ENCODE assay signal across 1 cellular context in the genomic region with DNA sequence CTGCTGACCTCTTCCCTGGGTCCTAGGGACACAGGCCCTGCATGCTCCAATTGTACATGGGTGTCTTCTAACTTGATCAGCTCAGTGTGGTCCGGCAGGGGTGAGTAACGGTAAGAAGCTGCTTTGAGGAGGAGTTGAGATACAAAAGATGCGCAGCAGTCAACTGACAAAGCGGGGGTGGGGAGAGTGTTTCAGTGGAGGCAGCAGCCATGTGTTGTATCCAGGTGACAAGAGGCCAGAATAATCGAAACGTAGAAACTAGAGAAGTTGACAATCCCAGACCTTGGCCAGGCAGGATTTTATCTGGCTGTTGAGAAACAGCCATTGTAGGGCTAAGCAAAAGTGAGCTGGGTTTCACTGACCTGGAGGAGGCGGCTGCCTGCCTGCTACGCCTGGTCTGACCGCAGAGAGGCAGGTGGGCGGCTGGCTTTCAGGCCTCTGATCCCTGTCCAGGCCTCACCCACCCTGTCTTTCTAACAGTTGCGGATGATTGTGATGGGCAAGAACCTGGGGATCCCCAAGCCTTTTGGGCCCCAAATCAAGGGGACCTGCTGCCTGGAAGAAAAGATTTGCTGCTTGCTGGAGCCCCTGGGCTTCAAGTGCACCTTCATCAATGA.
A peak's percentile ranks its signal among the peaks of the same experiment; 100 is the strongest.
TF ChIP-seq lines count a peak whose summit lies in the region.

No MANE protein-coding gene starts in this region.

TF ChIP-seq in K562, 482 proteins besides CTCF, POLR2A, EP300 and RAD21 (continued from another document):
- TF ChIP-seq, protein P1, sequence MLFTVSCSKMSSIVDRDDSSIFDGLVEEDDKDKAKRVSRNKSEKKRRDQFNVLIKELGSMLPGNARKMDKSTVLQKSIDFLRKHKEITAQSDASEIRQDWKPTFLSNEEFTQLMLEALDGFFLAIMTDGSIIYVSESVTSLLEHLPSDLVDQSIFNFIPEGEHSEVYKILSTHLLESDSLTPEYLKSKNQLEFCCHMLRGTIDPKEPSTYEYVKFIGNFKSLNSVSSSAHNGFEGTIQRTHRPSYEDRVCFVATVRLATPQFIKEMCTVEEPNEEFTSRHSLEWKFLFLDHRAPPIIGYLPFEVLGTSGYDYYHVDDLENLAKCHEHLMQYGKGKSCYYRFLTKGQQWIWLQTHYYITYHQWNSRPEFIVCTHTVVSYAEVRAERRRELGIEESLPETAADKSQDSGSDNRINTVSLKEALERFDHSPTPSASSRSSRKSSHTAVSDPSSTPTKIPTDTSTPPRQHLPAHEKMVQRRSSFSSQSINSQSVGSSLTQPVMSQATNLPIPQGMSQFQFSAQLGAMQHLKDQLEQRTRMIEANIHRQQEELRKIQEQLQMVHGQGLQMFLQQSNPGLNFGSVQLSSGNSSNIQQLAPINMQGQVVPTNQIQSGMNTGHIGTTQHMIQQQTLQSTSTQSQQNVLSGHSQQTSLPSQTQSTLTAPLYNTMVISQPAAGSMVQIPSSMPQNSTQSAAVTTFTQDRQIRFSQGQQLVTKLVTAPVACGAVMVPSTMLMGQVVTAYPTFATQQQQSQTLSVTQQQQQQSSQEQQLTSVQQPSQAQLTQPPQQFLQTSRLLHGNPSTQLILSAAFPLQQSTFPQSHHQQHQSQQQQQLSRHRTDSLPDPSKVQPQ (CRISPR knock-in tag; IDR thresholded peaks at IDR 0.05; ENCODE audit: borderline replicate concordance) = no peak
- TF ChIP-seq ZNF436 (CRISPR knock-in tag; IDR thresholded peaks at IDR 0.05) (no peak), SMAD3 (CRISPR knock-in tag; conservative IDR thresholded peaks at IDR 0.05) (no peak), U2AF1 (optimal IDR thresholded peaks at IDR 0.05; ENCODE audit: low read depth, low read length) (no peak), ETS2 (tag; IDR thresholded peaks at IDR 0.05; ENCODE audit: borderline replicate concordance, poor library complexity, severe bottlenecking) (no peak), CBX3 (IDR thresholded peaks at IDR 0.05; ENCODE audit: borderline replicate concordance in 1 of 2, low read length in 2 of 2) (no peak), CBFA2T3 (IDR thresholded peaks at IDR 0.05) (peak; percentile 23; the same call in 1 of the 2 replicates), L3MBTL2 (IDR thresholded peaks at IDR 0.05) (peak; percentile 48; the same call in 1 of the 2 replicates), ZNF316 (IDR thresholded peaks at IDR 0.05) (no peak), NCOA4 (IDR thresholded peaks at IDR 0.05; ENCODE audit: partially characterized antibody) (no peak), ZNF444 (CRISPR knock-in tag; IDR thresholded peaks at IDR 0.05) (no peak), POLR2AphosphoS2 (IDR thresholded peaks at IDR 0.05; ENCODE audit: low read length) (no peak), CBX5 (IDR thresholded peaks at IDR 0.05; ENCODE audit: borderline replicate concordance, low read depth) (no peak), ZNF644 (tag; IDR thresholded peaks at IDR 0.05; ENCODE audit: low read depth) (no peak), ETV5 (CRISPR knock-in tag; IDR thresholded peaks at IDR 0.05; ENCODE audit: low read depth) (no peak), KHSRP (IDR thresholded peaks at IDR 0.05) (no peak), ZNF696 (CRISPR knock-in tag; conservative IDR thresholded peaks at IDR 0.05) (no peak), CBX2 (IDR thresholded peaks at IDR 0.05; ENCODE audit: insufficient read depth, low read length, poor library complexity, severe bottlenecking) (no peak), ZNF57 (CRISPR knock-in tag; IDR thresholded peaks at IDR 0.05) (no peak), ZNF778 (CRISPR knock-in tag; IDR thresholded peaks at IDR 0.05) (no peak), DPF2 (IDR thresholded peaks at IDR 0.05) (0 out of 2 replicates have a peak, but pooled peaks have one; percentile 52), ZNF77 (CRISPR knock-in tag; IDR thresholded peaks at IDR 0.05) (no peak), PCBP1 (IDR thresholded peaks at IDR 0.05; ENCODE audit: low read depth, low read length, poor library complexity, severe bottlenecking) (no peak), TCF7L2 (IDR thresholded peaks at IDR 0.05; ENCODE audit: low read depth, low read length) (no peak), COPS2 (conservative IDR thresholded peaks at IDR 0.05) (no peak), ZBTB1 (CRISPR knock-in tag; IDR thresholded peaks at IDR 0.05; ENCODE audit: borderline replicate concordance, low read depth) (no peak), ZFP36 (IDR thresholded peaks at IDR 0.05; ENCODE audit: low read depth, low read length, partially characterized antibody) (peak; percentile 46), GATA2 (CRISPR knock-in tag; IDR thresholded peaks at IDR 0.05) (no peak)
- TF ChIP-seq, protein P2, sequence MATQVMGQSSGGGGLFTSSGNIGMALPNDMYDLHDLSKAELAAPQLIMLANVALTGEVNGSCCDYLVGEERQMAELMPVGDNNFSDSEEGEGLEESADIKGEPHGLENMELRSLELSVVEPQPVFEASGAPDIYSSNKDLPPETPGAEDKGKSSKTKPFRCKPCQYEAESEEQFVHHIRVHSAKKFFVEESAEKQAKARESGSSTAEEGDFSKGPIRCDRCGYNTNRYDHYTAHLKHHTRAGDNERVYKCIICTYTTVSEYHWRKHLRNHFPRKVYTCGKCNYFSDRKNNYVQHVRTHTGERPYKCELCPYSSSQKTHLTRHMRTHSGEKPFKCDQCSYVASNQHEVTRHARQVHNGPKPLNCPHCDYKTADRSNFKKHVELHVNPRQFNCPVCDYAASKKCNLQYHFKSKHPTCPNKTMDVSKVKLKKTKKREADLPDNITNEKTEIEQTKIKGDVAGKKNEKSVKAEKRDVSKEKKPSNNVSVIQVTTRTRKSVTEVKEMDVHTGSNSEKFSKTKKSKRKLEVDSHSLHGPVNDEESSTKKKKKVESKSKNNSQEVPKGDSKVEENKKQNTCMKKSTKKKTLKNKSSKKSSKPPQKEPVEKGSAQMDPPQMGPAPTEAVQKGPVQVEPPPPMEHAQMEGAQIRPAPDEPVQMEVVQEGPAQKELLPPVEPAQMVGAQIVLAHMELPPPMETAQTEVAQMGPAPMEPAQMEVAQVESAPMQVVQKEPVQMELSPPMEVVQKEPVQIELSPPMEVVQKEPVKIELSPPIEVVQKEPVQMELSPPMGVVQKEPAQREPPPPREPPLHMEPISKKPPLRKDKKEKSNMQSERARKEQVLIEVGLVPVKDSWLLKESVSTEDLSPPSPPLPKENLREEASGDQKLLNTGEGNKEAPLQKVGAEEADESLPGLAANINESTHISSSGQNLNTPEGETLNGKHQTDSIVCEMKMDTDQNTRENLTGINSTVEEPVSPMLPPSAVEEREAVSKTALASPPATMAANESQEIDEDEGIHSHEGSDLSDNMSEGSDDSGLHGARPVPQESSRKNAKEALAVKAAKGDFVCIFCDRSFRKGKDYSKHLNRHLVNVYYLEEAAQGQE (CRISPR knock-in tag; IDR thresholded peaks at IDR 0.05; ENCODE audit: low read depth) = no peak
- TF ChIP-seq, protein P3, sequence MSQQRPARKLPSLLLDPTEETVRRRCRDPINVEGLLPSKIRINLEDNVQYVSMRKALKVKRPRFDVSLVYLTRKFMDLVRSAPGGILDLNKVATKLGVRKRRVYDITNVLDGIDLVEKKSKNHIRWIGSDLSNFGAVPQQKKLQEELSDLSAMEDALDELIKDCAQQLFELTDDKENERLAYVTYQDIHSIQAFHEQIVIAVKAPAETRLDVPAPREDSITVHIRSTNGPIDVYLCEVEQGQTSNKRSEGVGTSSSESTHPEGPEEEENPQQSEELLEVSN (IDR thresholded peaks at IDR 0.05; ENCODE audit: borderline replicate concordance in 1 of 2, extremely low read depth in 1 of 2, insufficient read depth in 1 of 2, insufficient read length in 1 of 2, low read depth in 1 of 2, low read length in 1 of 2, poor library complexity in 1 of 2, severe bottlenecking in 1 of 2) = no peak
- TF ChIP-seq, protein P4, sequence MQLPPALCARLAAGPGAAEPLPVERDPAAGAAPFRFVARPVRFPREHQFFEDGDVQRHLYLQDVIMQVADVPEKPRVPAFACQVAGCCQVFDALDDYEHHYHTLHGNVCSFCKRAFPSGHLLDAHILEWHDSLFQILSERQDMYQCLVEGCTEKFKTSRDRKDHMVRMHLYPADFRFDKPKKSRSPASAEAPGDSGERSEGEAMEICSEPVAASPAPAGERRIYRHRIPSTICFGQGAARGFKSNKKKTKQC (CRISPR knock-in tag; IDR thresholded peaks at IDR 0.05) = peak; percentile 11; the same call in 1 of the 2 replicates
- TF ChIP-seq, protein P5, sequence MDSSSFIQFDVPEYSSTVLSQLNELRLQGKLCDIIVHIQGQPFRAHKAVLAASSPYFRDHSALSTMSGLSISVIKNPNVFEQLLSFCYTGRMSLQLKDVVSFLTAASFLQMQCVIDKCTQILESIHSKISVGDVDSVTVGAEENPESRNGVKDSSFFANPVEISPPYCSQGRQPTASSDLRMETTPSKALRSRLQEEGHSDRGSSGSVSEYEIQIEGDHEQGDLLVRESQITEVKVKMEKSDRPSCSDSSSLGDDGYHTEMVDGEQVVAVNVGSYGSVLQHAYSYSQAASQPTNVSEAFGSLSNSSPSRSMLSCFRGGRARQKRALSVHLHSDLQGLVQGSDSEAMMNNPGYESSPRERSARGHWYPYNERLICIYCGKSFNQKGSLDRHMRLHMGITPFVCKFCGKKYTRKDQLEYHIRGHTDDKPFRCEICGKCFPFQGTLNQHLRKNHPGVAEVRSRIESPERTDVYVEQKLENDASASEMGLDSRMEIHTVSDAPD (CRISPR knock-in tag; IDR thresholded peaks at IDR 0.05) = no peak
- TF ChIP-seq, protein P6, sequence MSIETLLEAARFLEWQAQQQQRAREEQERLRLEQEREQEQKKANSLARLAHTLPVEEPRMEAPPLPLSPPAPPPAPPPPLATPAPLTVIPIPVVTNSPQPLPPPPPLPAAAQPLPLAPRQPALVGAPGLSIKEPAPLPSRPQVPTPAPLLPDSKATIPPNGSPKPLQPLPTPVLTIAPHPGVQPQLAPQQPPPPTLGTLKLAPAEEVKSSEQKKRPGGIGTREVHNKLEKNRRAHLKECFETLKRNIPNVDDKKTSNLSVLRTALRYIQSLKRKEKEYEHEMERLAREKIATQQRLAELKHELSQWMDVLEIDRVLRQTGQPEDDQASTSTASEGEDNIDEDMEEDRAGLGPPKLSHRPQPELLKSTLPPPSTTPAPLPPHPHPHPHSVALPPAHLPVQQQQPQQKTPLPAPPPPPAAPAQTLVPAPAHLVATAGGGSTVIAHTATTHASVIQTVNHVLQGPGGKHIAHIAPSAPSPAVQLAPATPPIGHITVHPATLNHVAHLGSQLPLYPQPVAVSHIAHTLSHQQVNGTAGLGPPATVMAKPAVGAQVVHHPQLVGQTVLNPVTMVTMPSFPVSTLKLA (conservative IDR thresholded peaks at IDR 0.05) = no peak
- TF ChIP-seq, protein P7, sequence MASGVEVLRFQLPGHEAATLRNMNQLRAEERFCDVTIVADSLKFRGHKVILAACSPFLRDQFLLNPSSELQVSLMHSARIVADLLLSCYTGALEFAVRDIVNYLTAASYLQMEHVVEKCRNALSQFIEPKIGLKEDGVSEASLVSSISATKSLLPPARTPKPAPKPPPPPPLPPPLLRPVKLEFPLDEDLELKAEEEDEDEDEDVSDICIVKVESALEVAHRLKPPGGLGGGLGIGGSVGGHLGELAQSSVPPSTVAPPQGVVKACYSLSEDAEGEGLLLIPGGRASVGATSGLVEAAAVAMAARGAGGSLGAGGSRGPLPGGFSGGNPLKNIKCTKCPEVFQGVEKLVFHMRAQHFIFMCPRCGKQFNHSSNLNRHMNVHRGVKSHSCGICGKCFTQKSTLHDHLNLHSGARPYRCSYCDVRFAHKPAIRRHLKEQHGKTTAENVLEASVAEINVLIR (CRISPR knock-in tag; IDR thresholded peaks at IDR 0.05) = no peak
- TF ChIP-seq, protein P8, sequence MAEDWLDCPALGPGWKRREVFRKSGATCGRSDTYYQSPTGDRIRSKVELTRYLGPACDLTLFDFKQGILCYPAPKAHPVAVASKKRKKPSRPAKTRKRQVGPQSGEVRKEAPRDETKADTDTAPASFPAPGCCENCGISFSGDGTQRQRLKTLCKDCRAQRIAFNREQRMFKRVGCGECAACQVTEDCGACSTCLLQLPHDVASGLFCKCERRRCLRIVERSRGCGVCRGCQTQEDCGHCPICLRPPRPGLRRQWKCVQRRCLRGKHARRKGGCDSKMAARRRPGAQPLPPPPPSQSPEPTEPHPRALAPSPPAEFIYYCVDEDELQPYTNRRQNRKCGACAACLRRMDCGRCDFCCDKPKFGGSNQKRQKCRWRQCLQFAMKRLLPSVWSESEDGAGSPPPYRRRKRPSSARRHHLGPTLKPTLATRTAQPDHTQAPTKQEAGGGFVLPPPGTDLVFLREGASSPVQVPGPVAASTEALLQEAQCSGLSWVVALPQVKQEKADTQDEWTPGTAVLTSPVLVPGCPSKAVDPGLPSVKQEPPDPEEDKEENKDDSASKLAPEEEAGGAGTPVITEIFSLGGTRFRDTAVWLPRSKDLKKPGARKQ (CRISPR knock-in tag; IDR thresholded peaks at IDR 0.05) = no peak
- TF ChIP-seq, protein P9, sequence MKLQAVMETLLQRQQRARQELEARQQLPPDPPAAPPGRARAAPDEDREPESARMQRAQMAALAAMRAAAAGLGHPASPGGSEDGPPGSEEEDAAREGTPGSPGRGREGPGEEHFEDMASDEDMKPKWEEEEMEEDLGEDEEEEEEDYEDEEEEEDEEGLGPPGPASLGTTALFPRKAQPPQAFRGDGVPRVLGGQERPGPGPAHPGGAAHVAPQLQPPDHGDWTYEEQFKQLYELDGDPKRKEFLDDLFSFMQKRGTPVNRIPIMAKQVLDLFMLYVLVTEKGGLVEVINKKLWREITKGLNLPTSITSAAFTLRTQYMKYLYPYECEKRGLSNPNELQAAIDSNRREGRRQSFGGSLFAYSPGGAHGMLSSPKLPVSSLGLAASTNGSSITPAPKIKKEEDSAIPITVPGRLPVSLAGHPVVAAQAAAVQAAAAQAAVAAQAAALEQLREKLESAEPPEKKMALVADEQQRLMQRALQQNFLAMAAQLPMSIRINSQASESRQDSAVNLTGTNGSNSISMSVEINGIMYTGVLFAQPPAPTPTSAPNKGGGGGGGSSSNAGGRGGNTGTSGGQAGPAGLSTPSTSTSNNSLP (IDR thresholded peaks at IDR 0.05; ENCODE audit: borderline replicate concordance, low read depth, low read length) = no peak
- TF ChIP-seq, protein P10, sequence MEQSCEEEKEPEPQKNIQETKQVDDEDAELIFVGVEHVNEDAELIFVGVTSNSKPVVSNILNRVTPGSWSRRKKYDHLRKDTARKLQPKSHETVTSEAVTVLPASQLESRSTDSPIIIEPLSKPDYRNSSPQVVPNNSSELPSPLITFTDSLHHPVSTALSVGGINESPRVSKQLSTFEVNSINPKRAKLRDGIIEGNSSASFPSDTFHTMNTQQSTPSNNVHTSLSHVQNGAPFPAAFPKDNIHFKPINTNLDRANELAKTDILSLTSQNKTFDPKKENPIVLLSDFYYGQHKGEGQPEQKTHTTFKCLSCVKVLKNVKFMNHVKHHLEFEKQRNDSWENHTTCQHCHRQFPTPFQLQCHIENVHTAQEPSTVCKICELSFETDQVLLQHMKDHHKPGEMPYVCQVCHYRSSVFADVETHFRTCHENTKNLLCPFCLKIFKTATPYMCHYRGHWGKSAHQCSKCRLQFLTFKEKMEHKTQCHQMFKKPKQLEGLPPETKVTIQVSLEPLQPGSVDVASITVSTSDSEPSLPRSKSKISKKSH (CRISPR knock-in tag; IDR thresholded peaks at IDR 0.05) = no peak
